Comparison of ENCODE assay signal across 10 cellular contexts in genomic region chr16:67939507-67940435, GRCh38. TPM values are rescaled to one million over a fixed set of nuclear protein-coding genes. Genes with fewer than 3 reads are reported as not detected.
DNase-seq lines count a peak whose midpoint lies in the region; ATAC-seq and TF ChIP-seq lines count a peak whose summit lies in the region.
"Had no signal": no experiment of that assay in that cellular context is flagged by ENCODE, and none has a peak within 500 bp of the region (broad histone marks: within the 10 kb centered on the region; RNA-seq: fewer than 3 reads in every experiment).

No MANE protein-coding gene starts in this region.

- H3K27ac Mint-ChIP-seq in stimulated activated naive B cell treated with anti-CD40 and anti-IgM and Interleukin-4, amounts not matched to agents 10 μg/mL and 1 μg/mL and 100 μg/mL, for 72 hours: peak overlapping the region; percentile 89
- H3K27ac Mint-ChIP-seq in Calu3 (ENCODE audit: unreplicated experiment): no peak overlapping the region

- peaks cover 34 to 62% of the 10 kb centered on the region in 2 donors for H3K4me1 Mint-ChIP-seq in stimulated activated naive B cell treated with anti-CD40 and anti-IgM and Interleukin-4, amounts not matched to agents 10 μg/mL and 1 μg/mL and 100 μg/mL, for 72 hours
- H3K4me1 Mint-ChIP-seq in Calu3 (ENCODE audit: low read depth, unreplicated experiment): peaks cover 19% of the 10 kb centered on the region

- H3K4me1 ChIP-seq in sigmoid colon: peaks cover 0 to 52% (median 44%) of the 10 kb centered on the region in 4 donors

- no peaks in the 10 kb centered on the region for H3K27me3 ChIP-seq in sigmoid colon

- TF ChIP-seq CTCF in sigmoid colon (IDR thresholded peaks at IDR 0.05): no peak
- no peak for TF ChIP-seq CTCF in Calu3 (IDR thresholded peaks at IDR 0.05; ENCODE audit: unreplicated experiment)

- peaks cover 0 to 37% (median 12%) of the 10 kb centered on the region in 4 donors for H3K36me3 ChIP-seq in sigmoid colon

- no TSS peak for BruUV-seq in Calu3 (replicated peaks; lab: Mats Ljungman, UMichigan)

- no peaks in the 10 kb centered on the region for H3K27me3 Mint-ChIP-seq in stimulated activated naive B cell treated with anti-CD40 and anti-IgM and Interleukin-4, amounts not matched to agents 10 μg/mL and 1 μg/mL and 100 μg/mL, for 72 hours
- H3K27me3 Mint-ChIP-seq in Calu3 (ENCODE audit: unreplicated experiment): no peaks in the 10 kb centered on the region

- no peak overlapping the region for H3K4me3 ChIP-seq in Jurkat, Clone E6-1 (ENCODE audit: low read length)
- no peak overlapping the region for H3K4me3 ChIP-seq in sigmoid colon

- no peak for TF ChIP-seq POLR2A in sigmoid colon (IDR thresholded peaks at IDR 0.05)

- peaks cover 49 to 54% of the 10 kb centered on the region in 2 donors for H3K36me3 Mint-ChIP-seq in stimulated activated naive B cell treated with anti-CD40 and anti-IgM and Interleukin-4, amounts not matched to agents 10 μg/mL and 1 μg/mL and 100 μg/mL, for 72 hours
- H3K36me3 Mint-ChIP-seq in Calu3 (ENCODE audit: insufficient read depth, unreplicated experiment): peaks cover 69% of the 10 kb centered on the region

- no peak for ATAC-seq in left colon
- no peak for ATAC-seq in stimulated activated naive B cell treated with anti-CD40 and anti-IgM and Interleukin-4, amounts not matched to agents 10 μg/mL and 1 μg/mL and 100 μg/mL, for 72 hours (replicated peaks)

- WGBS in sigmoid colon, 2 donors: 56 to 63% methylated on average over 33 of the region's 33 CpGs

- H3K27ac ChIP-seq in sigmoid colon: peak overlapping the region in 2 of 4 donors; percentile 7 to 42

- TF ChIP-seq EP300 in sigmoid colon (IDR thresholded peaks at IDR 0.05): no peak

- CTCF ChIA-PET in Calu3 (lab: Charles Lee): interaction anchor here (0.7 kb wide), 1 partner anchor 30 kb away, joined by 7 read pairs; no protein-coding TSS in a partner anchor

- H3K9me3 ChIP-seq in sigmoid colon: no peaks in the 10 kb centered on the region

- H3K4me3 Mint-ChIP-seq in stimulated activated naive B cell treated with anti-CD40 and anti-IgM and Interleukin-4, amounts not matched to agents 10 μg/mL and 1 μg/mL and 100 μg/mL, for 72 hours: peak overlapping the region in 1 of 2 donors; percentile 15
- no peak overlapping the region for H3K4me3 Mint-ChIP-seq in Calu3 (ENCODE audit: low read depth, unreplicated experiment)

- peak; percentile 59 for DNase-seq in Jurkat, Clone E6-1 (ENCODE audit: low read depth, low spot score)
- peak; percentile 76 for DNase-seq in activated CD8-positive, alpha-beta memory T cell treated with anti-CD3 and anti-CD28 coated beads for 24 hours
- DNase-seq in left colon (peak; percentile 56 to 82), sigmoid colon (no peak), KBM-7 (no peak), Calu3 (no peak)
- DNase-seq in stimulated activated naive B cell treated with anti-CD40 and anti-IgM and Interleukin-4, amounts not matched to agents 10 μg/mL and 1 μg/mL and 100 μg/mL, for 72 hours: no peak
- DNase-seq: glutamatergic neuron, T1000 had no signal

- H3K9me3 Mint-ChIP-seq in stimulated activated naive B cell treated with anti-CD40 and anti-IgM and Interleukin-4, amounts not matched to agents 10 μg/mL and 1 μg/mL and 100 μg/mL, for 72 hours: no peaks in the 10 kb centered on the region
- H3K9me3 Mint-ChIP-seq in Calu3 (ENCODE audit: low read depth, unreplicated experiment): no peaks in the 10 kb centered on the region

- in situ Hi-C loops in KBM-7 (cut with MboI; ENCODE audit: low pct_unique_long_range_greater_than_20kb, low sequenced_read_pairs): no loop called here

- intact Hi-C loops in left colon (cut with DNase I, micrococcal nuclease) (no loop called here), sigmoid colon (cut with DNase I) (loop anchor here (5.0 to 10.0 kb wide), 2 partner anchors 97 to 415 kb away; partner anchors contain the start of genes RIPOR1 and THAP11), Calu3 (cut with micrococcal nuclease; ENCODE audit: unreplicated experiment) (no loop called here)

RNA-seq across cellular contexts. Expression of gene PSMB10, which starts 3.1 kb away (rescaled TPM):
- 97.4 TPM for polyA plus RNA-seq in Jurkat, Clone E6-1 (2012; ENCODE audit: insufficient read depth, insufficient read length)
- total RNA-seq in left colon: 100 to 1,000 TPM; 114 to 164 TPM
- total RNA-seq in sigmoid colon: 10 to 100 TPM; 37.1 to 61.0 (median 42.5) TPM
- 100 to 1,000 TPM; 170 to 200 (median 183) TPM for polyA plus RNA-seq in sigmoid colon
- 79.3 and 103 TPM in 2 replicates for total RNA-seq in Calu3 (2022)

RNA-seq across cellular contexts. Expression of gene LCAT, which starts 4.1 kb away (rescaled TPM):
- 14.6 TPM for polyA plus RNA-seq in Jurkat, Clone E6-1 (2012; ENCODE audit: insufficient read depth, insufficient read length)
- total RNA-seq in left colon: 1 to 10 TPM; 2.3 to 5.0 TPM
- total RNA-seq in sigmoid colon: 10 to 100 TPM; 10.4 to 31.0 (median 15.2) TPM
- polyA plus RNA-seq in sigmoid colon: 1 to 10 TPM in 2 of 3 donors, under 1 TPM in 1; 0.60 to 5.5 (median 1.6) TPM
- total RNA-seq in Calu3 (2022): 14.7 and 15.2 TPM in 2 replicates

RNA-seq across cellular contexts. Expression of gene CTRL, which starts 8.1 kb away (rescaled TPM):
- polyA plus RNA-seq in Jurkat, Clone E6-1 (2012; ENCODE audit: insufficient read depth, insufficient read length): 4.8 TPM
- total RNA-seq in left colon: 1 to 10 TPM in 1 of 2 donors, under 1 TPM in 1; 0.89 to 1.9 TPM
- 1 to 10 TPM in 1 of 4 donors, under 1 TPM in 2, not detected in 1; 0.71 to 1.7 (median 0.82) TPM for total RNA-seq in sigmoid colon
- polyA plus RNA-seq in sigmoid colon: 1 to 10 TPM in 1 of 3 donors, not detected in 2; 2.1 TPM
- total RNA-seq in Calu3 (2022): 2.6 and 3.4 TPM in 2 replicates

RNA-seq across cellular contexts. Expression of gene SLC12A4, which starts 28.7 kb away (rescaled TPM):
- 17.3 TPM for polyA plus RNA-seq in Jurkat, Clone E6-1 (2012; ENCODE audit: insufficient read depth, insufficient read length)
- total RNA-seq in left colon: 10 to 100 TPM; 12.0 to 16.9 TPM
- total RNA-seq in sigmoid colon: 10 to 100 TPM; 27.6 to 77.0 (median 45.6) TPM
- 10 to 100 TPM in 1 of 3 donors, 1 to 10 TPM in 2; 3.0 to 13.3 (median 3.2) TPM for polyA plus RNA-seq in sigmoid colon
- 31.7 and 38.0 TPM in 2 replicates for total RNA-seq in Calu3 (2022)

RNA-seq across cellular contexts. Expression of gene DPEP3, which starts 40.5 kb away (rescaled TPM):
- polyA plus RNA-seq in Jurkat, Clone E6-1 (2012; ENCODE audit: insufficient read depth, insufficient read length): not detected
- total RNA-seq in left colon (under 1 TPM in 1 of 2 donors, not detected in 1; 0.28 TPM), sigmoid colon (under 1 TPM in 1 of 4 donors, not detected in 3; 0.27 TPM), Calu3 (2022) (not detected in 2 replicates)
- under 1 TPM in 2 of 3 donors, not detected in 1; 0.09 to 0.46 TPM for polyA plus RNA-seq in sigmoid colon
- total RNA-seq: bronchial epithelial cell had no signal

Comparison
In these comparisons a context has a peak if more than half of its experiments do, and no peak if none do; other contexts are left out.
1. DNase-seq: peak in Jurkat, Clone E6-1 (single experiment), activated CD8-positive, alpha-beta memory T cell treated with anti-CD3 and anti-CD28 coated beads for 24 hours (single experiment) and left colon (2 of 2); none in stimulated activated naive B cell treated with anti-CD40 and anti-IgM and Interleukin-4, amounts not matched to agents 10 μg/mL and 1 μg/mL and 100 μg/mL, for 72 hours (single experiment), sigmoid colon (single experiment), KBM-7 (single experiment) and Calu3 (single experiment).